Comparison of ENCODE assay signal across 17 cellular contexts in genomic region chr3:115469649-115470048, GRCh38.
DNase-seq lines count a peak whose midpoint lies in the region; ATAC-seq and TF ChIP-seq lines count a peak whose summit lies in the region.
"Had no signal": no experiment of that assay in that cellular context is flagged by ENCODE, and none has a peak within 500 bp of the region (broad histone marks: within the 10 kb centered on the region; RNA-seq: fewer than 3 reads in every experiment).

No MANE protein-coding gene starts in this region.

- DNase-seq in NCI-H2081 treated with DMSO at 0.1 percent for 48 hours (lab: John Stamatoyannopoulos, UW) (peak; percentile 12), natural killer cell (no peak), islet precursor cell (no peak), DMS 273 treated with DMSO at 0.1 percent for 48 hours (lab: John Stamatoyannopoulos, UW) (no peak)
- DNase-seq: activated CD4-positive, alpha-beta T cell treated with anti-CD3 and anti-CD28 coated beads for 4 hours; Calu3; gastrocnemius medialis; HCEC 1CT; NCI-H187 treated with DMSO at 0.1 percent for 48 hours; SHP77; transverse colon had no signal

- no peak overlapping the region for H3K9ac ChIP-seq in liver (ENCODE audit: low read depth in 1 of 2, low read length in 2 of 2)

- no peak for TF ChIP-seq CTCF in liver (IDR thresholded peaks at IDR 0.05; ENCODE audit: low read depth, low read length, missing input control)
- TF ChIP-seq CTCF in natural killer cell (IDR thresholded peaks at IDR 0.05) = no peak

- H3K27ac ChIP-seq in liver (ENCODE audit: low read depth in 1 of 2, low read length in 2 of 2) = no peak overlapping the region
- H3K27ac ChIP-seq: gastrocnemius medialis, transverse colon had no signal

- intact Hi-C loops in natural killer cell (cut with micrococcal nuclease) = no loop called here

- peaks cover 0 to 3% of the 10 kb centered on the region in 2 donors for H3K27me3 Mint-ChIP-seq in natural killer cell (ENCODE audit: low read depth in 2 of 2)
- H3K27me3 Mint-ChIP-seq: activated naive CD4-positive, alpha-beta T cell treated with anti-CD3 and anti-CD28 coated beads, Interleukin-2, amount 50 U/mL, for 24 hours had no signal

- H3K9me3 ChIP-seq in liver (ENCODE audit: control insufficient read depth in 4 of 4, low read length in 3 of 4) = no peaks in the 10 kb centered on the region
- H3K9me3 ChIP-seq: gastrocnemius medialis, transverse colon had no signal

- no peaks in the 10 kb centered on the region for H3K4me1 ChIP-seq in liver (ENCODE audit: control insufficient read depth in 4 of 4, insufficient read depth in 4 of 4, low read length in 3 of 4)
- H3K4me1 ChIP-seq: gastrocnemius medialis, transverse colon had no signal

- H3K4me1 Mint-ChIP-seq in natural killer cell = no peaks in the 10 kb centered on the region
- H3K4me1 Mint-ChIP-seq: activated naive CD4-positive, alpha-beta T cell treated with anti-CD3 and anti-CD28 coated beads, Interleukin-2, amount 50 U/mL, for 24 hours had no signal

- H3K4me3 ChIP-seq in liver (ENCODE audit: low read depth in 1 of 3, low read length in 3 of 3) = no peak overlapping the region
- H3K4me3 ChIP-seq: gastrocnemius medialis, lung, transverse colon had no signal

- ATAC-seq in GM18907 (IDR thresholded peaks at IDR 0.05; ENCODE audit: unreplicated experiment) (peak; percentile 91), HG02938 (IDR thresholded peaks at IDR 0.05; ENCODE audit: unreplicated experiment) (peak; percentile 85), esophagus mucosa (no peak), natural killer cell (no peak)
- ATAC-seq: gastrocnemius medialis had no signal

- H3K27ac Mint-ChIP-seq in natural killer cell = no peak overlapping the region
- H3K27ac Mint-ChIP-seq: activated naive CD4-positive, alpha-beta T cell treated with anti-CD3 and anti-CD28 coated beads, Interleukin-2, amount 50 U/mL, for 24 hours had no signal

- H3K4me3 Mint-ChIP-seq in natural killer cell = no peak overlapping the region
- H3K4me3 Mint-ChIP-seq: activated naive CD4-positive, alpha-beta T cell treated with anti-CD3 and anti-CD28 coated beads, Interleukin-2, amount 50 U/mL, for 24 hours had no signal

- H3K36me3 Mint-ChIP-seq in natural killer cell = no peaks in the 10 kb centered on the region
- H3K36me3 Mint-ChIP-seq: activated naive CD4-positive, alpha-beta T cell treated with anti-CD3 and anti-CD28 coated beads, Interleukin-2, amount 50 U/mL, for 24 hours had no signal

- H3K36me3 ChIP-seq in liver (ENCODE audit: control insufficient read depth in 4 of 4, insufficient read depth in 3 of 4, low read depth in 1 of 4, low read length in 3 of 4) = no peaks in the 10 kb centered on the region
- H3K36me3 ChIP-seq: gastrocnemius medialis, transverse colon had no signal

- H3K27me3 ChIP-seq in liver (ENCODE audit: control insufficient read depth in 4 of 4, insufficient read depth in 4 of 4, low read length in 3 of 4) = peaks cover 0 to 5% (median 0%) of the 10 kb centered on the region in 4 donors
- H3K27me3 ChIP-seq: gastrocnemius medialis, transverse colon had no signal

- no peak for TF ChIP-seq RAD21 in liver (IDR thresholded peaks at IDR 0.05)

- H3K9me3 Mint-ChIP-seq in natural killer cell = peaks cover 0 to 6% of the 10 kb centered on the region in 2 donors

- WGBS in liver = 65% methylated on average over 3 of the region's 3 CpGs

TF ChIP-seq in liver, 16 proteins besides CTCF, POLR2A, EP300 and RAD21:
- no peak for TF ChIP-seq SP1 (IDR thresholded peaks at IDR 0.05)
- TF ChIP-seq REST (IDR thresholded peaks at IDR 0.05) = no peak
- TF ChIP-seq RXRA (IDR thresholded peaks at IDR 0.05) = peak in 1 of 2 donors; percentile 50
- TF ChIP-seq ATF3 (IDR thresholded peaks at IDR 0.05) = no peak
- peak; percentile 62 for TF ChIP-seq NR2F2 (IDR thresholded peaks at IDR 0.05)
- TF ChIP-seq MAX (IDR thresholded peaks at IDR 0.05) = no peak
- no peak for TF ChIP-seq ZBTB33 (IDR thresholded peaks at IDR 0.05)
- TF ChIP-seq HNF4G (IDR thresholded peaks at IDR 0.05) = no peak
- no peak for TF ChIP-seq FOXA2 (IDR thresholded peaks at IDR 0.05)
- TF ChIP-seq HNF4A (conservative IDR thresholded peaks at IDR 0.05) = no peak
- no peak for TF ChIP-seq YY1 (IDR thresholded peaks at IDR 0.05)
- no peak for TF ChIP-seq FOXA1 (IDR thresholded peaks at IDR 0.05)
TF ChIP-seq in liver: peak in this region for 2.

Comparison
In these comparisons a context has a peak if more than half of its experiments do, and no peak if none do; other contexts are left out.
1. ATAC-seq: peak in GM18907 (single experiment) and HG02938 (single experiment); none in esophagus mucosa (single experiment) and natural killer cell (0 of 3).